ENCODE assay signal across 16 cellular contexts in genomic region chr10:35178305-35178704, GRCh38. TPM values are rescaled to one million over a fixed set of nuclear protein-coding genes. Genes with fewer than 3 reads are reported as not detected.
DNase-seq lines count a peak whose midpoint lies in the region; ATAC-seq and TF ChIP-seq lines count a peak whose summit lies in the region.
"Had no signal": no experiment of that assay in that cellular context is flagged by ENCODE, and none has a peak within 500 bp of the region (broad histone marks: within the 10 kb centered on the region; RNA-seq: fewer than 3 reads in every experiment).

No MANE protein-coding gene starts in this region.

- H3K4me3 Mint-ChIP-seq in neural progenitor cell: no peak overlapping the region
- H3K4me3 Mint-ChIP-seq: CD4-positive, alpha-beta memory T cell had no signal

- H3K4me1 Mint-ChIP-seq in neural progenitor cell: peaks cover 2% of the 10 kb centered on the region
- H3K4me1 Mint-ChIP-seq: CD4-positive, alpha-beta memory T cell had no signal

- H3K27me3 Mint-ChIP-seq in neural progenitor cell (ENCODE audit: insufficient read depth, low read depth): no peaks in the 10 kb centered on the region
- H3K27me3 Mint-ChIP-seq: CD4-positive, alpha-beta memory T cell had no signal

- H2AFZ ChIP-seq in neural progenitor cell (replicated peaks): no peak overlapping the region

- no peak overlapping the region for H3K4me3 ChIP-seq in H7 (ENCODE audit: insufficient read depth, low read depth, low read length)
- no peak overlapping the region for H3K4me3 ChIP-seq in neural progenitor cell
- H3K4me3 ChIP-seq: A549, HAP-1 had no signal

- H3K27ac Mint-ChIP-seq in neural progenitor cell: no peak overlapping the region

- ATAC-seq in HG03025 (IDR thresholded peaks at IDR 0.05; ENCODE audit: low FRiP score, unreplicated experiment) (no peak), HG03571 (IDR thresholded peaks at IDR 0.05; ENCODE audit: unreplicated experiment) (no peak)
- ATAC-seq: A549 had no signal

- H3K36me3 ChIP-seq in H7 (replicated peaks; ENCODE audit: control insufficient read depth, insufficient read depth, low read length) (no peaks in the 10 kb centered on the region), neural progenitor cell (peaks cover 9% of the 10 kb centered on the region)
- H3K36me3 ChIP-seq: BE2C, HAP-1 had no signal

- H3K9me3 ChIP-seq in neural progenitor cell (ENCODE audit: low read depth): no peaks in the 10 kb centered on the region
- H3K9me3 ChIP-seq: A549, BE2C, HAP-1 had no signal

- H3F3A ChIP-seq in neural progenitor cell (ENCODE audit: low read depth): no peaks in the 10 kb centered on the region

- H3K4me1 ChIP-seq in neural progenitor cell: peaks cover 6% of the 10 kb centered on the region
- H3K4me1 ChIP-seq: A549, BE2C had no signal

- no peaks in the 10 kb centered on the region for H3K9me3 Mint-ChIP-seq in neural progenitor cell
- H3K9me3 Mint-ChIP-seq: CD4-positive, alpha-beta memory T cell had no signal

- DNase-seq in H7: peak; percentile 26
- DNase-seq in amniotic epithelial cell (ENCODE audit: low read depth): peak; percentile 23
- DNase-seq in iPS-NIHi11 (ENCODE audit: low spot score): peak; percentile 15
- peak; percentile 14 for DNase-seq in neural progenitor cell (ENCODE audit: low spot score)
- no peak for DNase-seq in DMS53 (lab: John Stamatoyannopoulos, UW)
- DNase-seq: BE2C; CD4-positive, alpha-beta memory T cell; DMS79 treated with DMSO at 0.1 percent for 48 hours; EL; GOT3 had no signal

- no peaks in the 10 kb centered on the region for H3K79me2 ChIP-seq in neural progenitor cell (ENCODE audit: low read depth)

- H3K4me2 ChIP-seq in neural progenitor cell: no peak overlapping the region
- H3K4me2 ChIP-seq: A549 had no signal

- H3K27ac ChIP-seq in neural progenitor cell: no peak overlapping the region
- H3K27ac ChIP-seq: A549, C4-2B, HL-60 had no signal

- peaks cover 10% of the 10 kb centered on the region for H3K36me3 Mint-ChIP-seq in neural progenitor cell

- H3K9ac ChIP-seq in neural progenitor cell: no peak overlapping the region

- H3K27me3 ChIP-seq in H7 (ENCODE audit: control insufficient read depth, insufficient read depth, low read length): no peaks in the 10 kb centered on the region
- no peaks in the 10 kb centered on the region for H3K27me3 ChIP-seq in neural progenitor cell
- H3K27me3 ChIP-seq: BE2C had no signal

- H4K20me1 ChIP-seq in neural progenitor cell (ENCODE audit: low read depth): no peaks in the 10 kb centered on the region

- no peak for TF ChIP-seq CTCF in neural progenitor cell (IDR thresholded peaks at IDR 0.05)

RNA-seq across cellular contexts. Expression of gene CREM, which starts 51.7 kb away (rescaled TPM):
- total RNA-seq in H7 (2014; rRNA removed; shearing (Covaris generic)): 31.8 and 36.0 TPM in 2 replicates
- total RNA-seq in neural progenitor cell (ENCODE audit: low replicate concordance): 61.2 and 74.2 TPM in 2 replicates
